30 cellular contexts compared by ENCODE assay signal in genomic region chr4:47720787-47721186, GRCh38.
"Had no signal": no experiment of that assay in that cellular context is flagged by ENCODE, and none has a peak within 500 bp of the region (broad histone marks: within the 10 kb centered on the region; RNA-seq: fewer than 3 reads in every experiment).

No MANE protein-coding gene starts in this region.

- H3K9me3 ChIP-seq: ascending aorta had no signal

- H3K4me3 ChIP-seq: ascending aorta, cardiac muscle cell had no signal

- DNase-seq: activated CD4-positive, alpha-beta memory T cell treated with anti-CD3 and anti-CD28 coated beads, Interleukin-2, amount 10 ng/mL, durations not matched to agents 7 days and 5 days; activated CD4-positive, alpha-beta T cell treated with anti-CD3 and anti-CD28 coated beads for 1 hour; activated CD4-positive, alpha-beta T cell treated with anti-CD3 and anti-CD28 coated beads for 36 hours; activated CD4-positive, alpha-beta T cell treated with anti-CD3 and anti-CD28 coated beads for 48 hours; activated CD4-positive, alpha-beta T cell treated with anti-CD3 and anti-CD28 coated beads, Interleukin-2, amount 10 ng/mL, durations not matched to agents 7 days and 5 days; activated CD4-positive, alpha-beta T cell treated with anti-CD3 and anti-CD28 coated beads, Interleukin-2, amount 50 U/mL, for 48 hours; activated CD4-positive, CD25-positive, alpha-beta regulatory T cell; activated CD8-positive, alpha-beta memory T cell treated with anti-CD3 and anti-CD28 coated beads for 24 hours; activated CD8-positive, alpha-beta memory T cell treated with anti-CD3 and anti-CD28 coated beads, Interleukin-2, amount 10 ng/mL, durations not matched to agents 7 days and 5 days; activated CD8-positive, alpha-beta memory T cell treated with anti-CD3 and anti-CD28 coated beads, Interleukin-2, amount 50 U/mL, for 48 hours; activated CD8-positive, alpha-beta T cell treated with anti-CD3 and anti-CD28 coated beads, Interleukin-2, amount 10 ng/mL, durations not matched to agents 7 days and 5 days; activated effector memory CD4-positive, alpha-beta T cell treated with Interleukin-2 at 50 U/mL for 16 hours; activated gamma-delta T cell; activated naive CD4-positive, alpha-beta T cell treated with anti-CD3 and anti-CD28 coated beads, Interleukin-2, amount 10 ng/mL, durations not matched to agents 7 days and 5 days; activated naive CD4-positive, alpha-beta T cell treated with Interleukin-2 at 50 U/mL for 16 hours; activated naive CD8-positive, alpha-beta T cell treated with anti-CD3 and anti-CD28 coated beads, Interleukin-2, amount 10 ng/mL, durations not matched to agents 7 days and 5 days; activated naive CD8-positive, alpha-beta T cell treated with anti-CD3 and anti-CD28 coated beads, Interleukin-2, amount 50 U/mL, for 24 hours; activated T-cell treated with anti-CD3 and anti-CD28 coated beads, Interleukin-2, amount 50 U/mL, for 24 hours; activated T-cell treated with anti-CD3 and anti-CD28 coated beads, Interleukin-2, amount 50 U/mL, for 48 hours; amygdala; anterior cingulate cortex; caudate nucleus; cerebellar nuclear complex; T-helper 17 cell; WERI-Rb-1 had no signal

- FAIRE-seq: bronchial epithelial cell had no signal

- H3K27me3 ChIP-seq: ascending aorta, cardiac muscle cell had no signal

- ATAC-seq: activated CD4-positive, alpha-beta T cell treated with anti-CD3 and anti-CD28 coated beads for 36 hours; activated CD4-positive, CD25-positive, alpha-beta regulatory T cell treated with anti-CD3 and anti-CD28 coated beads, Interleukin-2, amount 50 U/mL, for 24 hours; activated CD8-positive, alpha-beta memory T cell treated with anti-CD3 and anti-CD28 coated beads, Interleukin-2, amount 10 ng/mL, durations not matched to agents 7 days and 5 days; activated CD8-positive, alpha-beta T cell treated with anti-CD3 and anti-CD28 coated beads, Interleukin-2, amount 10 ng/mL, durations not matched to agents 7 days and 5 days; activated naive CD8-positive, alpha-beta T cell treated with anti-CD3 and anti-CD28 coated beads, Interleukin-2, amount 50 U/mL, for 24 hours; T-helper 17 cell; WTC11 had no signal

- H3K4me1 ChIP-seq: ascending aorta had no signal

- H3K36me3 ChIP-seq: ascending aorta, cardiac muscle cell, WERI-Rb-1 had no signal

- H3K27ac ChIP-seq: ascending aorta, cardiac muscle cell, WERI-Rb-1 had no signal
